Comparison of ENCODE assay signal across 8 cellular contexts in the genomic region with DNA sequence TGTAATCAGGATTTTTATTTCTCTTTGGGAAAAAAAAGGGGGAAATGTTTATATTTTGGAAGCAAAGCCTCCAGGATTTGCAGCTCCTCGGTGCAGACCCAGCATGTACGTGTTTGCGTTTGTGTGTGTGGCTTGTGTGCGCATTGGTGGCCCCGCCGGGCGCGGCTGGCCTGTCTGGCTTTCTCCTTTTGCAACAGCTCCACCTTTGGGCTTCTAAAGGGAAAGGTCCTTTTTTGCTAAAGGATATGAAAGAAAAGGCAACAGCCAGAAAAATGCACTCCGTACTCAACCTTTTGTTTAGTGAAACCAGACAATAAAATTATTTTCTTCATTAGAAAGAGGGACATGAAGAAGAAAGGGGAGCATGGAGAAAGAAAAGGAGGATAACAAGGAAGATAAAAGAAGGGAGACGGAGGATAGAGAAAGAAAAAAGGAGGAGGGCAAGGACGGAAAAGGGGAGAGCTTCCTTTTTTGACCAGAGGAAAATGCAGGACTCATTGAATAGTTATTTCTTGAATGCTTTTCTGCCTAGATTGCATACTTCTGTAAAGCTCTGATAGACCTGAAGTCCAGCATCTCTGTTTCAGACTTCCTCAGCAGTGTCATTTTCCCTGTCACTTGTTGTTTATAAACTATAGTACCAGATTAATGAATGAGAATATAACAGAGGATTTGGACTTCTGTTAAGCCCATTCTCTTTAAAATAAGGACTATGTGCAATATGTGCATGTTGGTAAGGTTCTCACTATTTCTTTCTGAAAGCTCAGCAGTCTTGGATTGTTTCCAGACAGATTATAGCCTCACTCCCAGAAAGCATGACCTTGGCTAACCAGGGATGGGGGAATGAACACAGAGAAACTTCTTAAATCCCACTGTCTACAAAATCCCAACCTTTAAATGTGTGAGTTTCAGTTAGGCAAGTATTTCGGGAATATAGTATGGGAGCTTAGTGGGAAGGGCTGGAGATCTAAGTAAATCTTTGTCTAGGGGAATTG.
DNase-seq lines count a peak whose midpoint lies in the region; TF ChIP-seq lines count a peak whose summit lies in the region.

No MANE protein-coding gene starts in this region.

- H3K4me2 ChIP-seq in Karpas-422 (ENCODE audit: low read depth, low read length, poor library complexity, severe bottlenecking) (peak overlapping the region; percentile 58), OCI-LY7 (ENCODE audit: low read length) (no peak overlapping the region)

- POLR2A ChIA-PET in OCI-LY7 (lab: Charles Lee) = no interaction called here

- no peaks in the 10 kb centered on the region for H3K79me2 ChIP-seq in Karpas-422 (ENCODE audit: low read length)
- no peaks in the 10 kb centered on the region for H3K79me2 ChIP-seq in OCI-LY7 (ENCODE audit: insufficient read depth, low read depth, low read length)

- H3K4me1 ChIP-seq in Karpas-422 (ENCODE audit: low read length) (peaks cover 49% of the 10 kb centered on the region), OCI-LY7 (ENCODE audit: insufficient read depth, low read length, poor library complexity, severe bottlenecking) (no peaks in the 10 kb centered on the region), endodermal cell (ENCODE audit: control insufficient read depth, insufficient read depth, low read length) (no peaks in the 10 kb centered on the region)

- no peak overlapping the region for H3K27ac Mint-ChIP-seq in endodermal cell

- no peak for TF ChIP-seq POLR2A in lower leg skin (IDR thresholded peaks at IDR 0.05)

- H3K9ac ChIP-seq in Karpas-422 (ENCODE audit: low read length) (peak overlapping the region; percentile 49), endodermal cell (ENCODE audit: extremely low read depth, low read length, poor library complexity, severe bottlenecking) (no peak overlapping the region)

- peak; percentile 33 for DNase-seq in DMS79 treated with DMSO at 0.1 percent for 48 hours (lab: John Stamatoyannopoulos, UW)
- no peak for DNase-seq in DMS79 (lab: John Stamatoyannopoulos, UW)
- peak; percentile 90 for DNase-seq in Karpas-422
- no peak for DNase-seq in OCI-LY7 (ENCODE audit: low spot score)
- DNase-seq in endodermal cell = peak; percentile 89
- peak; percentile 34 for DNase-seq in mucosa of gallbladder (ENCODE audit: low spot score)
- DNase-seq in lower leg skin (ENCODE audit: low spot score in 2 of 2) = no peak
- DNase-seq in stimulated activated CD4-positive, alpha-beta T cell treated with anti-CD3 and anti-CD28 coated beads, Interleukin-12 subunit alpha, Interleukin-12 subunit beta, amount 100 ng/mL, for 4 hours = no peak

- 23 to 65% methylated on average over 3 to 12 of the region's 12 CpGs for WGBS in endodermal cell (ENCODE audit: insufficient coverage in 1 of 2, insufficient read length in 1 of 2), 2 experiments
- 8 to 15% methylated on average over 12 of the region's 12 CpGs for whole genome bisulfite sequencing in lower leg skin, 2 donors

- CTCF ChIA-PET in OCI-LY7 (lab: Charles Lee; ENCODE audit: unreplicated experiment) = no interaction called here

- no peak overlapping the region; the same call in 1 of the 2 replicates for H3K27ac ChIP-seq in Karpas-422 (ENCODE audit: low read length)
- no peak overlapping the region for H3K27ac ChIP-seq in OCI-LY7 (ENCODE audit: low read depth, low read length, poor library complexity, severe bottlenecking)
- H3K27ac ChIP-seq in endodermal cell (ENCODE audit: low read depth, low read length) = peak overlapping the region; percentile 9

- no peak overlapping the region for H3K4me3 Mint-ChIP-seq in endodermal cell

- no peaks in the 10 kb centered on the region for H4K20me1 ChIP-seq in Karpas-422 (ENCODE audit: insufficient read depth, low read depth, low read length)
- no peaks in the 10 kb centered on the region for H4K20me1 ChIP-seq in OCI-LY7 (ENCODE audit: insufficient read depth, low read length)

- no peaks in the 10 kb centered on the region for H3K27me3 Mint-ChIP-seq in endodermal cell (ENCODE audit: insufficient read depth)

- H3K9me3 ChIP-seq in Karpas-422 (ENCODE audit: low read length) = no peaks in the 10 kb centered on the region
- H3K9me3 ChIP-seq in OCI-LY7 (ENCODE audit: low read length) = no peaks in the 10 kb centered on the region
- H3K9me3 ChIP-seq in endodermal cell (ENCODE audit: control insufficient read depth, low read length) = no peaks in the 10 kb centered on the region

- H3K9me3 Mint-ChIP-seq in endodermal cell = no peaks in the 10 kb centered on the region

- H3K9me2 ChIP-seq in Karpas-422 (replicated peaks; ENCODE audit: insufficient read depth, low read length) = no peaks in the 10 kb centered on the region
- H3K9me2 ChIP-seq in OCI-LY7 (ENCODE audit: insufficient read depth, low read length) = no peaks in the 10 kb centered on the region

- peak overlapping the region; percentile 68; the same call in 1 of the 2 replicates for H2AFZ ChIP-seq in Karpas-422 (ENCODE audit: low read length)
- H2AFZ ChIP-seq in OCI-LY7 (ENCODE audit: low read length) = no peak overlapping the region

- no peaks in the 10 kb centered on the region for H3K36me3 ChIP-seq in Karpas-422 (ENCODE audit: insufficient read depth, low read length)
- H3K36me3 ChIP-seq in OCI-LY7 (ENCODE audit: insufficient read depth, low read length) = no peaks in the 10 kb centered on the region
- no peaks in the 10 kb centered on the region for H3K36me3 ChIP-seq in endodermal cell (ENCODE audit: control insufficient read depth, insufficient read depth, low read length)

- H3K4me3 ChIP-seq in Karpas-422 (ENCODE audit: low read length) = peak overlapping the region; percentile 37; the same call in 1 of the 2 replicates
- H3K4me3 ChIP-seq in OCI-LY7 (ENCODE audit: low read depth, low read length, poor library complexity, severe bottlenecking) = no peak overlapping the region
- H3K4me3 ChIP-seq in endodermal cell (ENCODE audit: low read length) = no peak overlapping the region
- no peak overlapping the region for H3K4me3 ChIP-seq in lower leg skin (ENCODE audit: low read depth, poor library complexity, severe bottlenecking)

- H3K36me3 Mint-ChIP-seq in endodermal cell (ENCODE audit: low read depth) = no peaks in the 10 kb centered on the region

- H3K27me3 ChIP-seq in Karpas-422 (ENCODE audit: low read length) (no peaks in the 10 kb centered on the region), endodermal cell (ENCODE audit: control insufficient read depth, insufficient read depth, low read length, poor library complexity, severe bottlenecking) (no peaks in the 10 kb centered on the region)

- no TSS peak for BruUV-seq in OCI-LY7 (replicated peaks; lab: Mats Ljungman, UMichigan)

- TF ChIP-seq CTCF in OCI-LY7 (conservative IDR thresholded peaks at IDR 0.05; ENCODE audit: low read length) (0 out of 2 replicates have a peak, but pooled peaks have one; percentile 22), endodermal cell (conservative IDR thresholded peaks at IDR 0.05) (peak; percentile 90), lower leg skin (IDR thresholded peaks at IDR 0.05) (no peak)

- peaks cover 22% of the 10 kb centered on the region for H3K4me1 Mint-ChIP-seq in endodermal cell

- intact Hi-C loops in OCI-LY7 (cut with micrococcal nuclease; ENCODE audit: unreplicated experiment) (no loop called here), lower leg skin (cut with DNase I; ENCODE audit: low total_unique reads) (no loop called here)

Comparison
In these comparisons a context has a peak if more than half of its experiments do, and no peak if none do; other contexts are left out.
1. DNase-seq: peak in DMS79 treated with DMSO at 0.1 percent for 48 hours (single experiment), Karpas-422 (single experiment), endodermal cell (single experiment) and mucosa of gallbladder (single experiment); none in DMS79 (single experiment), OCI-LY7 (single experiment), lower leg skin (0 of 2) and stimulated activated CD4-positive, alpha-beta T cell treated with anti-CD3 and anti-CD28 coated beads, Interleukin-12 subunit alpha, Interleukin-12 subunit beta, amount 100 ng/mL, for 4 hours (single experiment).
2. CTCF ChIP-seq: peak in OCI-LY7 (single experiment) and endodermal cell (single experiment); none in lower leg skin (0 of 3).